1 cellular context compared by ENCODE assay signal in genomic region chr3:14434105-14434504, GRCh38.
TF ChIP-seq lines count a peak whose summit lies in the region.

No MANE protein-coding gene starts in this region.

TF ChIP-seq in K562, 482 proteins besides CTCF, POLR2A, EP300 and RAD21 (continued from another document):
- TF ChIP-seq ASH1L (IDR thresholded peaks at IDR 0.05; ENCODE audit: borderline replicate concordance, low read depth, partially characterized antibody) = no peak
- TF ChIP-seq ZBTB7A (IDR thresholded peaks at IDR 0.05; ENCODE audit: borderline replicate concordance, control insufficient read depth, low read depth, low read length) = no peak
- no peak for TF ChIP-seq SMARCE1 (IDR thresholded peaks at IDR 0.05)
- no peak for TF ChIP-seq CEBPG (CRISPR knock-in tag; IDR thresholded peaks at IDR 0.05)
- TF ChIP-seq CEBPG (tag; conservative IDR thresholded peaks at IDR 0.05 in 1 of 2, IDR thresholded peaks at IDR 0.05 in 1 of 2) = no peak
- no peak for TF ChIP-seq MAZ (CRISPR knock-in tag; conservative IDR thresholded peaks at IDR 0.05 in 1 of 2, IDR thresholded peaks at IDR 0.05 in 1 of 2)
- no peak for TF ChIP-seq SNRNP70 (optimal IDR thresholded peaks at IDR 0.05; ENCODE audit: low read depth, low read length)
- TF ChIP-seq BHLHE40 (IDR thresholded peaks at IDR 0.05; ENCODE audit: low read length) = no peak
- TF ChIP-seq ID3 (CRISPR knock-in tag; IDR thresholded peaks at IDR 0.05) = no peak
- TF ChIP-seq ID3 (tag; IDR thresholded peaks at IDR 0.05) = no peak
- TF ChIP-seq EGR1 (conservative IDR thresholded peaks at IDR 0.05) = no peak
